Comparison of ENCODE assay signal across 8 cellular contexts in genomic region chr16:4475880-4476790, GRCh38. TPM values are rescaled to one million over a fixed set of nuclear protein-coding genes. Genes with fewer than 3 reads are reported as not detected.
DNase-seq lines count a peak whose midpoint lies in the region; TF ChIP-seq lines count a peak whose summit lies in the region.

Gene HMOX2, plus strand, starts transcription at chr16:4476398. Its CDS starts 29,127 bp downstream, at chr16:4505525.

- TF ChIP-seq POLR2A in Raji (IDR thresholded peaks at IDR 0.05; ENCODE audit: insufficient read depth, low read depth, low read length) (peak; percentile 99), stomach (IDR thresholded peaks at IDR 0.05) (peak in 2 of 4 donors; percentile 42 to 91)

- H3K27me3 ChIP-seq in stomach: no peaks in the 10 kb centered on the region

- H3K9me3 ChIP-seq in stomach: no peaks in the 10 kb centered on the region

- TF ChIP-seq CTCF in LNCaP clone FGC (IDR thresholded peaks at IDR 0.05; ENCODE audit: control insufficient read depth, extremely low read depth, insufficient read depth) (peak; percentile 48), fibroblast of the aortic adventitia (IDR thresholded peaks at IDR 0.05; ENCODE audit: insufficient read depth, low read length) (peak; percentile 41), nephron progenitor cell (IDR thresholded peaks at IDR 0.05) (peak; percentile 18), stomach (IDR thresholded peaks at IDR 0.05) (peak in 5 of 7 experiments; percentile 6 to 49 (median 26))

- H3K27me3 Mint-ChIP-seq in nephron progenitor cell (ENCODE audit: low read depth, poor library complexity): peaks cover 20% of the 10 kb centered on the region

- H3K4me1 ChIP-seq in stomach: peaks cover 38 to 76% (median 58%) of the 10 kb centered on the region in 4 donors

- H3K27ac Mint-ChIP-seq in nephron progenitor cell: no peak within 1 kb of the TSS

- peaks cover 20% of the 10 kb centered on the region for H3K4me1 Mint-ChIP-seq in nephron progenitor cell

- H3K9me3 Mint-ChIP-seq in nephron progenitor cell: peaks cover 15% of the 10 kb centered on the region

- DNase-seq in ELR (ENCODE audit: low read depth): peak; percentile 90
- peak; percentile 90 for DNase-seq in H4 (ENCODE audit: low spot score)
- peak; percentile 84 for DNase-seq in LNCaP clone FGC (ENCODE audit: low read depth)
- DNase-seq in activated effector memory CD4-positive, alpha-beta T cell treated with Interleukin-2 at 50 U/mL for 16 hours: peak; percentile 94
- DNase-seq in fibroblast of the aortic adventitia (ENCODE audit: low read depth): peak; percentile 87
- DNase-seq in nephron progenitor cell: peak; percentile 91
- peak; percentile 97 for DNase-seq in stomach

- peak within 1 kb of the TSS; percentile 93 to 97 (median 94) for H3K27ac ChIP-seq in stomach

- TF ChIP-seq EP300 in stomach (IDR thresholded peaks at IDR 0.05): no peak

- H3K4me3 ChIP-seq in LNCaP clone FGC (ENCODE audit: low read depth, low read length) (peak within 1 kb of the TSS; percentile 92), fibroblast of the aortic adventitia (ENCODE audit: low read depth, low read length) (peak within 1 kb of the TSS; percentile 87), stomach (peak within 1 kb of the TSS; percentile 69 to 94 (median 80))

- H3K4me3 Mint-ChIP-seq in nephron progenitor cell: peak within 1 kb of the TSS; percentile 78

- peaks cover 4% of the 10 kb centered on the region for H3K36me3 Mint-ChIP-seq in nephron progenitor cell (ENCODE audit: low read depth)

- WGBS in stomach, 5 donors: 9 to 15% (median 10%) methylated on average over 38 to 70 of the region's 70 CpGs

- intact Hi-C loops in stomach (cut with DNase I; ENCODE audit: low total_unique reads): no loop called here

- H3K36me3 ChIP-seq in stomach: no peaks in the 10 kb centered on the region

RNA-seq across cellular contexts. Expression of gene HMOX2, which starts in this region (rescaled TPM):
- total RNA-seq in H4 (2014; rRNA removed; shearing (Covaris generic)): 46.3 and 48.4 TPM in 2 replicates
- 24.8 and 30.5 TPM in 2 replicates for total RNA-seq in fibroblast of the aortic adventitia (ENCODE audit: low replicate concordance)
- total RNA-seq in stomach: 100 to 1,000 TPM in 1 of 5 donors, 10 to 100 TPM in 3, 1 to 10 TPM in 1; 6.4 to 175 (median 59.8) TPM
- 100 to 1,000 TPM in 2 of 3 donors, 10 to 100 TPM in 1; 51.6 to 109 (median 106) TPM for polyA plus RNA-seq in stomach

Comparison
In these comparisons a context has a peak if more than half of its experiments do, and no peak if none do; other contexts are left out.
1. Peak in every context shown above with its lines: DNase-seq, H3K4me3 ChIP-seq and H3K27ac ChIP-seq.